In genomic region chr17:73595068-73595865, GRCh38 we compare ENCODE assay signal across 8 cellular contexts. TPM values are rescaled to one million over a fixed set of nuclear protein-coding genes. Genes with fewer than 3 reads are reported as not detected.
DNase-seq lines count a peak whose midpoint lies in the region; ATAC-seq, FAIRE-seq and TF ChIP-seq lines count a peak whose summit lies in the region.

No MANE protein-coding gene starts in this region.

- no peaks in the 10 kb centered on the region for H3K9me3 ChIP-seq in liver (ENCODE audit: control insufficient read depth in 4 of 4, low read length in 3 of 4)

- H3K27me3 ChIP-seq in liver (ENCODE audit: control insufficient read depth in 4 of 4, insufficient read depth in 4 of 4, low read length in 3 of 4), result no peaks in the 10 kb centered on the region

- WGBS in liver, result 75% methylated on average over 12 of the region's 12 CpGs

- H3K4me3 ChIP-seq in liver (ENCODE audit: low read depth in 1 of 3, low read length in 3 of 3), result no peak overlapping the region

- H3K9ac ChIP-seq in liver (ENCODE audit: low read depth in 1 of 2, low read length in 2 of 2), result no peak overlapping the region

- no peak overlapping the region for H3K27ac ChIP-seq in liver (ENCODE audit: low read depth in 1 of 2, low read length in 2 of 2)

- H3K9me3 Mint-ChIP-seq in activated naive CD4-positive, alpha-beta T cell treated with anti-CD3 and anti-CD28 coated beads, Interleukin-2, amount 50 U/mL, for 72 hours, result no peaks in the 10 kb centered on the region

- no peaks in the 10 kb centered on the region for H3K36me3 ChIP-seq in liver (ENCODE audit: control insufficient read depth in 4 of 4, insufficient read depth in 3 of 4, low read depth in 1 of 4, low read length in 3 of 4)

- ATAC-seq in activated naive CD4-positive, alpha-beta T cell treated with anti-CD3 and anti-CD28 coated beads, Interleukin-2, amount 50 U/mL, for 72 hours, result peak; percentile 30 to 45
- ATAC-seq in HG02884 (IDR thresholded peaks at IDR 0.05; ENCODE audit: unreplicated experiment), result no peak
- no peak for ATAC-seq in GM21786 (IDR thresholded peaks at IDR 0.05; ENCODE audit: unreplicated experiment)
- no peak for ATAC-seq in HG03469 (IDR thresholded peaks at IDR 0.05; ENCODE audit: unreplicated experiment)
- ATAC-seq in GM21528 (IDR thresholded peaks at IDR 0.05; ENCODE audit: low FRiP score, unreplicated experiment), result no peak

- peaks cover 0 to 5% (median 0%) of the 10 kb centered on the region in 4 donors for H3K4me1 ChIP-seq in liver (ENCODE audit: control insufficient read depth in 4 of 4, insufficient read depth in 4 of 4, low read length in 3 of 4)

- peaks cover 0 to 10% of the 10 kb centered on the region in 2 donors for H3K36me3 Mint-ChIP-seq in activated naive CD4-positive, alpha-beta T cell treated with anti-CD3 and anti-CD28 coated beads, Interleukin-2, amount 50 U/mL, for 72 hours

- TF ChIP-seq CTCF in D721Med (IDR thresholded peaks at IDR 0.05; ENCODE audit: insufficient read depth, missing control alignments) (peak; percentile 60), liver (IDR thresholded peaks at IDR 0.05; ENCODE audit: low read depth, low read length, missing input control) (peak; percentile 11)

- peak; percentile 86 for DNase-seq in D721Med (ENCODE audit: insufficient read length, low spot score)
- peak; percentile 65 for DNase-seq in HuH-7 (ENCODE audit: low spot score)
- peak in 1 of 2 donors; percentile 44 for DNase-seq in activated naive CD4-positive, alpha-beta T cell treated with anti-CD3 and anti-CD28 coated beads, Interleukin-2, amount 50 U/mL, for 72 hours (ENCODE audit: low spot score in 2 of 2)

- peak; percentile 27 to 52 for TF ChIP-seq RAD21 in liver (IDR thresholded peaks at IDR 0.05)

- H3K27ac Mint-ChIP-seq in activated naive CD4-positive, alpha-beta T cell treated with anti-CD3 and anti-CD28 coated beads, Interleukin-2, amount 50 U/mL, for 72 hours, result peak overlapping the region in 1 of 2 donors; percentile 63

- FAIRE-seq in D721Med (lab: Jason Lieb, UNC), result no peak

TF ChIP-seq in liver, 16 proteins besides CTCF, POLR2A, EP300 and RAD21:
- TF ChIP-seq GABPA (IDR thresholded peaks at IDR 0.05 in 1 of 2, conservative IDR thresholded peaks at IDR 0.05 in 1 of 2) (no peak), TAF1 (conservative IDR thresholded peaks at IDR 0.05) (no peak), SP1 (IDR thresholded peaks at IDR 0.05) (no peak), HNF4G (IDR thresholded peaks at IDR 0.05) (no peak), NR2F2 (IDR thresholded peaks at IDR 0.05) (no peak), REST (IDR thresholded peaks at IDR 0.05) (no peak), FOXA2 (IDR thresholded peaks at IDR 0.05) (no peak), MAX (IDR thresholded peaks at IDR 0.05) (no peak), JUND (IDR thresholded peaks at IDR 0.05) (no peak)

RNA-seq across cellular contexts. Expression of gene SDK2, which starts 49.0 kb away (rescaled TPM):
- 1 to 10 TPM in 1 of 2 donors, under 1 TPM in 1; 0.66 to 1.5 TPM for total RNA-seq in activated naive CD4-positive, alpha-beta T cell treated with anti-CD3 and anti-CD28 coated beads, Interleukin-2, amount 50 U/mL, for 72 hours
- total RNA-seq in liver, result under 1 TPM; 0.14 to 0.42 TPM
- polyA plus RNA-seq in liver, result under 1 TPM; 0.05 to 0.06 TPM

Comparison
In these comparisons a context has a peak if more than half of its experiments do, and no peak if none do; other contexts are left out.
1. ATAC-seq: peak in activated naive CD4-positive, alpha-beta T cell treated with anti-CD3 and anti-CD28 coated beads, Interleukin-2, amount 50 U/mL, for 72 hours (2 of 2); none in HG02884 (single experiment), GM21786 (single experiment), HG03469 (single experiment) and GM21528 (single experiment).